Comparison of ENCODE assay signal across 8 cellular contexts in genomic region chr3:125971997-125972944, GRCh38. TPM values are rescaled to one million over a fixed set of nuclear protein-coding genes. Genes with fewer than 3 reads are reported as not detected.
DNase-seq lines count a peak whose midpoint lies in the region; ATAC-seq, FAIRE-seq and TF ChIP-seq lines count a peak whose summit lies in the region.
"Not testable (repeated sequence)": the region's sequence is repeated elsewhere in the genome, so short reads cannot be mapped to it uniquely, and the experiment has no call there.

No MANE protein-coding gene starts in this region.

- ATAC-seq in GM18867 (IDR thresholded peaks at IDR 0.05; ENCODE audit: unreplicated experiment) = peak; percentile 49
- peak; percentile 69 for ATAC-seq in left colon
- peak; percentile 93 for ATAC-seq in sciatic nerve

- H3K36me3 Mint-ChIP-seq in activated T-cell treated with anti-CD3 and anti-CD28 coated beads, Interleukin-2, amount 50 U/mL, for 24 hours (ENCODE audit: low read depth) = not testable (repeated sequence)

- not testable (repeated sequence) for H3K9me3 ChIP-seq in NT2/D1 (ENCODE audit: insufficient read depth, low read length); H1 (ENCODE audit: insufficient read depth in 2 of 2, low read depth in 1 of 2, low read length in 1 of 2)

- H4K91ac ChIP-seq in H1 (replicated peaks; ENCODE audit: insufficient read length, low read length) = not testable (repeated sequence)

- peaks cover 27% of the 10 kb centered on the region for H3K27me3 Mint-ChIP-seq in activated T-cell treated with anti-CD3 and anti-CD28 coated beads, Interleukin-2, amount 50 U/mL, for 24 hours

- H3K79me2 ChIP-seq in H1 (ENCODE audit: control insufficient read depth in 1 of 2, insufficient read depth in 2 of 2, low read length in 2 of 2) = not testable (repeated sequence)

- not testable (repeated sequence) for H3K27ac Mint-ChIP-seq in activated T-cell treated with anti-CD3 and anti-CD28 coated beads, Interleukin-2, amount 50 U/mL, for 24 hours

- not testable (repeated sequence) for DNase-seq in AG09309 (ENCODE audit: low read depth); NT2/D1 (ENCODE audit: low read depth, low spot score); left colon
- peak; percentile 45 for DNase-seq in KBM-7
- peak; percentile 53 for DNase-seq in activated T-cell treated with anti-CD3 and anti-CD28 coated beads, Interleukin-2, amount 50 U/mL, for 24 hours
- peak in 1 of 2 experiments; percentile 66 for DNase-seq in H1 (ENCODE audit: low read depth in 1 of 2, low spot score in 2 of 2)
- peak; percentile 62 for DNase-seq in sciatic nerve (ENCODE audit: low spot score)

- peak overlapping the region; percentile 94 for H2AFZ ChIP-seq in H1 (ENCODE audit: low read length)

- H3K4me3 ChIP-seq in AG09309 (ENCODE audit: control insufficient read depth, low read depth, low read length) = peak overlapping the region; percentile 18
- peak overlapping the region; percentile 53 for H3K4me3 ChIP-seq in NT2/D1 (ENCODE audit: insufficient read length, low read depth)
- peak overlapping the region; percentile 35 to 64 (median 54); a peak in 7 of 8 replicates for H3K4me3 ChIP-seq in H1 (ENCODE audit: extremely low read depth in 1 of 4, insufficient read depth in 2 of 4, low read depth in 3 of 4, low read length in 4 of 4)

- peak overlapping the region; percentile 56 for H3K4me3 Mint-ChIP-seq in activated T-cell treated with anti-CD3 and anti-CD28 coated beads, Interleukin-2, amount 50 U/mL, for 24 hours

- H3K79me1 ChIP-seq in H1 (ENCODE audit: low read depth, low read length) = not testable (repeated sequence)

- CTCF ChIA-PET in H1 (lab: Charles Lee; ENCODE audit: partially characterized antibody) = interaction anchor here (0.6 to 1.7 kb wide), 16 partner anchors 12 to 241 kb away, joined by 3 to 5 read pairs (median 3); no protein-coding TSS in a partner anchor

- H2BK12ac ChIP-seq in H1 (ENCODE audit: low read depth, low read length) = not testable (repeated sequence)

- not testable (repeated sequence) for H3K4me1 Mint-ChIP-seq in activated T-cell treated with anti-CD3 and anti-CD28 coated beads, Interleukin-2, amount 50 U/mL, for 24 hours (ENCODE audit: low read depth)

- H4K5ac ChIP-seq in H1 (ENCODE audit: insufficient read length, low read depth, low read length) = not testable (repeated sequence)

- H2AK5ac ChIP-seq in H1 (ENCODE audit: low read depth, low read length) = not testable (repeated sequence)

- intact Hi-C loops in left colon (cut with DNase I, micrococcal nuclease); sciatic nerve (cut with DNase I): not testable (repeated sequence)

- not testable (repeated sequence) for H3K4ac ChIP-seq in H1 (replicated peaks; ENCODE audit: insufficient read length, low read depth, low read length)

- H2BK15ac ChIP-seq in H1 (ENCODE audit: low read length) = not testable (repeated sequence)

- POLR2A ChIA-PET in H1 (lab: Charles Lee; ENCODE audit: partially characterized antibody) = not testable (repeated sequence)

- peak overlapping the region; percentile 48 to 98 for H3K4me2 ChIP-seq in H1 (ENCODE audit: insufficient read depth in 1 of 2, low read depth in 2 of 2, low read length in 2 of 2)

- not testable (repeated sequence) for H4K8ac ChIP-seq in H1 (ENCODE audit: extremely low read depth, insufficient read depth, low read length)

- TF ChIP-seq EP300 in H1 (IDR thresholded peaks at IDR 0.05; ENCODE audit: borderline replicate concordance in 1 of 2, low read depth in 2 of 2, low read length in 2 of 2) = not testable (repeated sequence)

- not testable (repeated sequence) for TF ChIP-seq POLR2A in H1 (IDR thresholded peaks at IDR 0.05; ENCODE audit: control extremely low read depth in 1 of 2, low read depth in 2 of 2, low read length in 2 of 2)

- H2BK120ac ChIP-seq in H1 (replicated peaks; ENCODE audit: low read depth, low read length) = not testable (repeated sequence)

- H3K23me2 ChIP-seq in H1 (ENCODE audit: low read depth, low read length) = not testable (repeated sequence)

- not testable (repeated sequence) for H3K56ac ChIP-seq in H1 (replicated peaks; ENCODE audit: insufficient read length, low read depth, low read length)

- H3K18ac ChIP-seq in H1 (ENCODE audit: extremely low read depth, low read length) = not testable (repeated sequence)

- H3K23ac ChIP-seq in H1 (ENCODE audit: insufficient read length) = not testable (repeated sequence)

- not testable (repeated sequence) for H4K20me1 ChIP-seq in H1 (replicated peaks in 1 of 2; ENCODE audit: control insufficient read depth in 1 of 2, insufficient read depth in 2 of 2, low read length in 2 of 2)

- TF ChIP-seq CTCF in AG09309 (IDR thresholded peaks at IDR 0.05; ENCODE audit: control insufficient read depth, insufficient read depth, low read depth, low read length, missing control alignments) = peak; percentile 63
- peak; percentile 27 to 58 (median 33); a peak in 3 of 4 replicates for TF ChIP-seq CTCF in H1 (IDR thresholded peaks at IDR 0.05; ENCODE audit: control extremely low read depth in 1 of 3, insufficient read depth in 1 of 3, low read depth in 1 of 3, low read length in 3 of 3)

- H3K27ac ChIP-seq in H1 (ENCODE audit: low read depth, low read length) = not testable (repeated sequence)

- not testable (repeated sequence) for H2BK20ac ChIP-seq in H1 (ENCODE audit: low read length)

- 7% methylated on average over 29 of the region's 31 CpGs; no CpG with 5 or more reads in 1 of the 2 experiments for WGBS in H1 (ENCODE audit: extremely low coverage in 1 of 2, insufficient coverage in 1 of 2, insufficient read length in 1 of 2, insufficient replicate concordance in 2 of 2, low coverage in 1 of 2, low lambda C conversion rate in 2 of 2, missing lambda C conversion rate in 1 of 2), 2 experiments

- not testable (repeated sequence) for H3K4me1 ChIP-seq in NT2/D1 (ENCODE audit: insufficient read depth, insufficient read length); H1 (replicated peaks in 1 of 4; ENCODE audit: control insufficient read depth in 3 of 4, insufficient read depth in 4 of 4, low read length in 3 of 4)

- TF ChIP-seq RAD21 in H1 (IDR thresholded peaks at IDR 0.05 in 1 of 2, conservative IDR thresholded peaks at IDR 0.05 in 1 of 2; ENCODE audit: low read depth in 2 of 2, low read length in 2 of 2) = peak; percentile 42 to 50; a peak in 3 of 4 replicates

- FAIRE-seq in H1 (lab: Jason Lieb, UNC) = peak; percentile 94

- not testable (repeated sequence) for H2BK5ac ChIP-seq in H1 (ENCODE audit: low read depth, low read length)

- H3K14ac ChIP-seq in H1 (ENCODE audit: insufficient read length) = not testable (repeated sequence)

- H3K36me3 ChIP-seq in NT2/D1 (ENCODE audit: insufficient read depth, insufficient read length, low read length); H1 (ENCODE audit: control insufficient read depth in 2 of 4, insufficient read depth in 4 of 4, low read length in 3 of 4): not testable (repeated sequence)

- H3K27me3 ChIP-seq in NT2/D1 (ENCODE audit: insufficient read depth, insufficient read length) = peaks cover 35% of the 10 kb centered on the region
- not testable (repeated sequence) for H3K27me3 ChIP-seq in H1 (replicated peaks in 1 of 4; ENCODE audit: control insufficient read depth in 3 of 4, extremely low read depth in 1 of 4, insufficient read depth in 3 of 4, low read length in 3 of 4)

- peak overlapping the region; percentile 72 for H3K9ac ChIP-seq in NT2/D1 (ENCODE audit: insufficient read length, low read depth)
- 0 out of 7 replicates have a peak overlapping the region, but pooled peaks of 1 of the 4 experiments have one; percentile 41 for H3K9ac ChIP-seq in H1 (replicated peaks in 1 of 4; ENCODE audit: extremely low read depth in 1 of 4, low read depth in 3 of 4, low read length in 3 of 4)

- in situ Hi-C loops in KBM-7 (cut with MboI; ENCODE audit: low pct_unique_long_range_greater_than_20kb, low sequenced_read_pairs) = not testable (repeated sequence)

- not testable (repeated sequence) for H3K9me3 Mint-ChIP-seq in activated T-cell treated with anti-CD3 and anti-CD28 coated beads, Interleukin-2, amount 50 U/mL, for 24 hours

TF ChIP-seq in H1, 55 proteins besides CTCF, POLR2A, EP300 and RAD21:
- TF ChIP-seq BACH1 (IDR thresholded peaks at IDR 0.05; ENCODE audit: low read length) = peak; percentile 34; the same call in 1 of the 2 replicates

RNA-seq across cellular contexts. Expression of gene ROPN1B, which starts 3.3 kb away (rescaled TPM):
- 0.36 TPM in 1 of 2 replicates, not detected in the other for total RNA-seq in H1 (2021; fragmentation: NEBNext Ultra II Directional; extraction: Animal tissue kit (Norgen Biotek cat#: 25700))
- 0.09 and 0.30 TPM in 2 replicates for polyA plus RNA-seq in H1 (2011; rRNA removed)
- 0.45 TPM for polyA plus RNA-seq in H1 (2011; cell fraction: cytosol; rRNA removed)
- 0.37 TPM for polyA plus RNA-seq in H1 (2011; cell fraction: nucleus; rRNA removed)
- 0.28 to 0.60 TPM in 2 of 4 replicates, not detected in the others for polyA plus RNA-seq in H1 (2012, experiment 1 of 2)
- not detected for polyA plus RNA-seq in H1 (2012, experiment 2 of 2)
- polyA plus RNA-seq in H1 (2013, experiment 1 of 2) = 0.12 TPM
- polyA plus RNA-seq in H1 (2013, experiment 2 of 2) = 0.09 TPM
- polyA minus RNA-seq in H1 (2011; rRNA and poly(A)+ RNA removed) = not detected in 2 replicates
- not detected for polyA minus RNA-seq in H1 (2011; cell fraction: cytosol; rRNA and poly(A)+ RNA removed)
- polyA minus RNA-seq in H1 (2011; cell fraction: nucleus; rRNA and poly(A)+ RNA removed) = not detected
- total RNA-seq in left colon (under 1 TPM in 1 of 2 donors, not detected in 1; 0.50 TPM), sciatic nerve (5.4 TPM)
